7 cellular contexts compared by ENCODE assay signal in genomic region chr17:74204474-74204873, GRCh38. TPM values are rescaled to one million over a fixed set of nuclear protein-coding genes. Genes with fewer than 3 reads are reported as not detected.
DNase-seq lines count a peak whose midpoint lies in the region; TF ChIP-seq lines count a peak whose summit lies in the region.

No MANE protein-coding gene starts in this region.

- no peak for TF ChIP-seq CTCF in stomach (IDR thresholded peaks at IDR 0.05)

- H3K9me3 ChIP-seq in HUES6 (ENCODE audit: control insufficient read depth, insufficient read depth, low read depth, low read length) (no peaks in the 10 kb centered on the region), iPS-20b (ENCODE audit: insufficient read depth, low read depth, low read length) (no peaks in the 10 kb centered on the region), stomach (no peaks in the 10 kb centered on the region)

- peak overlapping the region; percentile 97 for H3K27ac Mint-ChIP-seq in activated naive CD8-positive, alpha-beta T cell

- peaks cover 3% of the 10 kb centered on the region for H3K27me3 Mint-ChIP-seq in activated naive CD8-positive, alpha-beta T cell

- H3K27ac ChIP-seq in HUES6 (ENCODE audit: low read depth, low read length) (peak overlapping the region; percentile 94), iPS-20b (ENCODE audit: low read length) (no peak overlapping the region), stomach (peak overlapping the region in 4 of 5 donors; percentile 81 to 91 (median 90))

- peaks cover 18% of the 10 kb centered on the region for H3K36me3 Mint-ChIP-seq in activated naive CD8-positive, alpha-beta T cell

- no peaks in the 10 kb centered on the region for H3K9me3 Mint-ChIP-seq in activated naive CD8-positive, alpha-beta T cell (ENCODE audit: low read depth)

- WGBS in stomach, 5 donors, result 41 to 52% (median 43%) methylated on average over 14 of the region's 14 CpGs

- H3K4me1 ChIP-seq in HUES6 (ENCODE audit: control insufficient read depth, insufficient read depth, low read length) (peaks cover 22% of the 10 kb centered on the region), iPS-20b (ENCODE audit: insufficient read depth, low read length) (peaks cover 14% of the 10 kb centered on the region), stomach (peaks cover 33 to 58% (median 50%) of the 10 kb centered on the region in 4 donors)

- DNase-seq in stomach, result no peak
- DNase-seq in NCI-H446 (lab: John Stamatoyannopoulos, UW), result no peak
- DNase-seq in NOMO-1 treated with DMSO at 0.1 percent for 48 hours (lab: John Stamatoyannopoulos, UW; ENCODE audit: unreplicated experiment), result no peak
- no peak for DNase-seq in midbrain (lab: John Stamatoyannopoulos, UW)

- H3K36me3 ChIP-seq in HUES6 (ENCODE audit: control insufficient read depth, insufficient read depth, low read length), result peaks cover 54% of the 10 kb centered on the region
- peaks cover 58% of the 10 kb centered on the region for H3K36me3 ChIP-seq in iPS-20b (ENCODE audit: insufficient read depth, low read depth, low read length)
- peaks cover 41 to 49% (median 48%) of the 10 kb centered on the region in 4 donors for H3K36me3 ChIP-seq in stomach

- TF ChIP-seq POLR2A in stomach (IDR thresholded peaks at IDR 0.05), result no peak

- H3K27me3 ChIP-seq in HUES6 (ENCODE audit: control insufficient read depth, insufficient read depth, low read length) (peaks cover 22% of the 10 kb centered on the region), iPS-20b (ENCODE audit: insufficient read depth, low read length) (peaks cover 24% of the 10 kb centered on the region), stomach (peaks cover 0 to 30% (median 8%) of the 10 kb centered on the region in 3 donors)

- H3K4me1 Mint-ChIP-seq in activated naive CD8-positive, alpha-beta T cell (ENCODE audit: low read depth), result peaks cover 44% of the 10 kb centered on the region

- H3K4me3 ChIP-seq in HUES6 (ENCODE audit: low read depth, low read length) (peak overlapping the region; percentile 82), iPS-20b (ENCODE audit: low read length) (peak overlapping the region; percentile 97), stomach (peak overlapping the region; percentile 63 to 97 (median 92))

- H3K4me3 Mint-ChIP-seq in activated naive CD8-positive, alpha-beta T cell, result peak overlapping the region; percentile 93

- intact Hi-C loops in stomach (cut with DNase I; ENCODE audit: low total_unique reads), result loop anchor here (5.0 kb wide), 1 partner anchor 163 kb away; the partner anchor contains the start of gene GPR142

- peak overlapping the region; percentile 99 for H3K9ac ChIP-seq in HUES6 (ENCODE audit: low read length)
- peak overlapping the region; percentile 100 for H3K9ac ChIP-seq in iPS-20b (ENCODE audit: low read depth, low read length)

- no peak for TF ChIP-seq EP300 in stomach (IDR thresholded peaks at IDR 0.05)

RNA-seq across cellular contexts. Expression of gene RPL38, which starts 1.0 kb away (rescaled TPM):
- 1,000 to 10,000 TPM in 1 of 5 donors, 100 to 1,000 TPM in 3, 10 to 100 TPM in 1; 37.7 to 1,270 (median 232) TPM for total RNA-seq in stomach
- 1,000 to 10,000 TPM; 1,436 to 1,839 (median 1,751) TPM for polyA plus RNA-seq in stomach

RNA-seq across cellular contexts. Expression of gene TTYH2, which starts 8.9 kb away (rescaled TPM):
- 10 to 100 TPM in 1 of 5 donors, 1 to 10 TPM in 3, under 1 TPM in 1; 0.58 to 17.9 (median 2.8) TPM for total RNA-seq in stomach
- polyA plus RNA-seq in stomach, result 1 to 10 TPM; 1.2 to 1.8 (median 1.3) TPM
